ENCODE assay signal across 14 cellular contexts in the genomic region with DNA sequence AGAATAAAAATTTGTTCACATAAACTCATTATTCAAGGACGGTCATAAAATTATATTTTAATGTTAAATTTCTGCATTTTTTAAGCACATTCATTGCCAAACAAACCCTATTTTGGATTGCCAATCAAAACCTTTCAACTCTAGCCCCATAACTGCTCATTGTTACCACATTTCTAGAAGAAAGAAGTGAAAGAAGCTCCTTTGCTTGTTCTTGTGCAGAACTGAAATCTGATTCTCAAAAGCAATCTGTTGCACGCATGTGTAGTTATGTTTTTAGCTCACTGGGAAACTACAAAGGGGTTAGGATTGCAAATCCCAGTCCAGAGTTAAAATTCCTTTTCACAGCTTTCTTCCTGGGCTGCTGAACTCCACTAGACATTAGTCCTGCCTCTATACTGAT.
"Had no signal": no experiment of that assay in that cellular context is flagged by ENCODE, and none has a peak within 500 bp of the region (broad histone marks: within the 10 kb centered on the region; RNA-seq: fewer than 3 reads in every experiment).

No MANE protein-coding gene starts in this region.

- DNase-seq: activated B cell treated with CpG ODN at 0.5 μM for 24 hours; activated CD4-positive, alpha-beta T cell treated with anti-CD3 and anti-CD28 coated beads, Interleukin-2, amount 10 ng/mL, durations not matched to agents 24 days and 14 days; activated CD8-positive, alpha-beta memory T cell treated with anti-CD3 and anti-CD28 coated beads for 24 hours; activated naive CD4-positive, alpha-beta T cell treated with anti-CD3 and anti-CD28 coated beads, Interleukin-2, amount 10 ng/mL, durations not matched to agents 7 days and 5 days; effector memory CD4-positive, alpha-beta T cell; gastrocnemius medialis; islet precursor cell; left ventricle myocardium inferior; mesenchymal stem cell; psoas muscle; right lobe of liver; tibial artery; uterus had no signal

- ATAC-seq: gastrocnemius medialis; psoas muscle; right lobe of liver; stimulated activated memory B cell treated with anti-CD40 and anti-IgM and Interleukin-4, amounts not matched to agents 10 μg/mL and 1 μg/mL and 100 μg/mL, for 72 hours had no signal
